In the genomic region with DNA sequence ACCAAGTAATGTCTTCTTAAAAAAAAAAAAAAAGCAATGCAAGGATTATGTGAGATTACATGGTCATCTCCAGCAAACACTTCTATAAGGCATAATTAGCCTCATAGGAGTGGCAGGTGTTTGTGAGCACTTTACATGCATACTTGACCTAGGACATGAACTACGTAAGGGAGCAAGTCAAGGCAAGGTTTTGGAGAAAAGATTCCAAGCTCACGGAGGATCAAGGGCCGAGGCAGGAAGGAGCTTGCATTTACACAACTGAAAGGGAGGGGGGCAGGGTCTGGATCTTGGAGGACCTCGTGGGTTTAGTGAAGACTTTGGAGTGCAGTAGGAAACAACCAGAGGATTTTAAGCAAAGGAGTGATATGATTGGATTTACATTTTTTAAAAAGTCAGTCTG, we compare ENCODE assay signal across 1 cellular context.
TF ChIP-seq lines count a peak whose summit lies in the region.

No MANE protein-coding gene starts in this region.

TF ChIP-seq in endothelial cell of umbilical vein, 7 proteins besides CTCF, POLR2A, EP300 and RAD21 (continued from another document):
- TF ChIP-seq, protein P1, sequence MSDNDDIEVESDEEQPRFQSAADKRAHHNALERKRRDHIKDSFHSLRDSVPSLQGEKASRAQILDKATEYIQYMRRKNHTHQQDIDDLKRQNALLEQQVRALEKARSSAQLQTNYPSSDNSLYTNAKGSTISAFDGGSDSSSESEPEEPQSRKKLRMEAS (IDR thresholded peaks at IDR 0.05; ENCODE audit: insufficient read depth, insufficient read length), result no peak
TF ChIP-seq in endothelial cell of umbilical vein: peak in this region for 0.
